ENCODE assay signal across 28 cellular contexts in genomic region chr20:43361526-43361925, GRCh38.
"Had no signal": no experiment of that assay in that cellular context is flagged by ENCODE, and none has a peak within 500 bp of the region (broad histone marks: within the 10 kb centered on the region; RNA-seq: fewer than 3 reads in every experiment).

No MANE protein-coding gene starts in this region.

- H2AFZ ChIP-seq: neural progenitor cell had no signal

- H3K4me3 ChIP-seq: left ventricle myocardium inferior, lung, neural progenitor cell, ovary, prostate gland, sigmoid colon, spleen, suprapubic skin, thoracic aorta, tibial artery, upper lobe of right lung had no signal

- H3K27ac ChIP-seq: left ventricle myocardium inferior, neural progenitor cell, ovary, prostate gland, sigmoid colon, spleen, suprapubic skin, thoracic aorta, tibial artery, upper lobe of right lung had no signal

- H3K36me3 ChIP-seq: left ventricle myocardium inferior, neural progenitor cell, ovary, prostate gland, sigmoid colon, spleen, suprapubic skin, thoracic aorta, tibial artery, upper lobe of right lung had no signal

- H3K4me2 ChIP-seq: neural progenitor cell had no signal

- H3K4me1 ChIP-seq: left ventricle myocardium inferior, neural progenitor cell, prostate gland, sigmoid colon, spleen, suprapubic skin, tibial artery, upper lobe of right lung had no signal

- H3K9ac ChIP-seq: neural progenitor cell had no signal

- ATAC-seq: left colon; natural killer cell; right cardiac atrium; stimulated activated effector memory CD8-positive, alpha-beta T cell treated with anti-CD3 and anti-CD28 coated beads, Interleukin-12 subunit alpha, Interleukin-12 subunit beta, amount 100 ng/mL, for 72 hours; upper lobe of right lung had no signal

- FAIRE-seq: islet of Langerhans, kidney, small intestine, urothelium cell line had no signal

- H3K9me3 ChIP-seq: ovary, prostate gland, sigmoid colon, spleen, suprapubic skin, thoracic aorta, tibial artery, upper lobe of right lung had no signal

- DNase-seq: hypothalamus; immature natural killer cell; kidney; left colon; left ventricle myocardium inferior; mesendoderm; naive B cell; natural killer cell; nephron progenitor cell; ovary; retina; right cardiac atrium; sigmoid colon; small intestine; spleen; stimulated activated CD4-positive, alpha-beta T cell treated with anti-CD3 and anti-CD28 coated beads, Interleukin-4, amount 100 ng/mL, for 24 hours; stimulated activated naive CD4-positive, alpha-beta T cell; tibial artery; trophoblast cell; upper lobe of right lung had no signal

- H3K27me3 ChIP-seq: neural progenitor cell, ovary, upper lobe of right lung had no signal
